8 cellular contexts compared by ENCODE assay signal in genomic region chr6:139376054-139376355, GRCh38.
A peak's percentile ranks its signal among the peaks of the same experiment; 100 is the strongest.
DNase-seq lines count a peak whose midpoint lies in the region; ATAC-seq lines count a peak whose summit lies in the region.

No MANE protein-coding gene starts in this region.

- H3K4me3 Mint-ChIP-seq in stimulated activated naive CD8-positive, alpha-beta T cell treated with anti-CD3 and anti-CD28 coated beads, Interleukin-15, amount 100 ng/mL, for 72 hours = peak overlapping the region; percentile 92 to 96

- H3K4me1 ChIP-seq in HUES48 (ENCODE audit: control insufficient read depth, insufficient read depth, low read length) (peaks cover 21% of the 10 kb centered on the region), iPS-20b (ENCODE audit: insufficient read depth, low read length) (peaks cover 19% of the 10 kb centered on the region)

- peak overlapping the region; percentile 89 for H3K4me3 ChIP-seq in HUES48 (ENCODE audit: low read depth, low read length)
- H3K4me3 ChIP-seq in iPS-20b (ENCODE audit: low read length) = peak overlapping the region; percentile 94

- peaks cover 17% of the 10 kb centered on the region for H3K36me3 ChIP-seq in HUES48 (ENCODE audit: control insufficient read depth, insufficient read depth, low read length)
- H3K36me3 ChIP-seq in iPS-20b (ENCODE audit: insufficient read depth, low read depth, low read length) = peaks cover 26% of the 10 kb centered on the region

- ATAC-seq in stimulated activated naive CD8-positive, alpha-beta T cell treated with anti-CD3 and anti-CD28 coated beads, Interleukin-15, amount 100 ng/mL, for 72 hours = no peak

- H3K27ac ChIP-seq in HUES48 (ENCODE audit: low read depth, low read length) (peak overlapping the region; percentile 96), iPS-20b (ENCODE audit: low read length) (peak overlapping the region; percentile 38)

- no peaks in the 10 kb centered on the region for H3K9me3 ChIP-seq in HUES48 (ENCODE audit: control insufficient read depth, insufficient read depth, low read length)
- no peaks in the 10 kb centered on the region for H3K9me3 ChIP-seq in iPS-20b (ENCODE audit: insufficient read depth, low read depth, low read length)

- no peaks in the 10 kb centered on the region for H3K9me3 Mint-ChIP-seq in stimulated activated naive CD8-positive, alpha-beta T cell treated with anti-CD3 and anti-CD28 coated beads, Interleukin-15, amount 100 ng/mL, for 72 hours

- peak overlapping the region; percentile 89 for H3K9ac ChIP-seq in HUES48 (ENCODE audit: low read depth, low read length)
- H3K9ac ChIP-seq in iPS-20b (ENCODE audit: low read depth, low read length) = peak overlapping the region; percentile 96; the same call in 1 of the 2 replicates

- DNase-seq in AG08396 (ENCODE audit: low spot score) (peak; percentile 33), amniotic epithelial cell (ENCODE audit: low read depth) (peak; percentile 47), NCI-H82 treated with DMSO at 0.1 percent for 48 hours (lab: John Stamatoyannopoulos, UW; ENCODE audit: unreplicated experiment) (no peak), COLO668 (lab: John Stamatoyannopoulos, UW; ENCODE audit: unreplicated experiment) (no peak)
- no peak for DNase-seq in stimulated activated naive CD8-positive, alpha-beta T cell treated with anti-CD3 and anti-CD28 coated beads, Interleukin-15, amount 100 ng/mL, for 72 hours
- no peak for DNase-seq in activated CD4-positive, CD25-positive, alpha-beta regulatory T cell (lab: John Stamatoyannopoulos, UW)

- H3K27ac Mint-ChIP-seq in stimulated activated naive CD8-positive, alpha-beta T cell treated with anti-CD3 and anti-CD28 coated beads, Interleukin-15, amount 100 ng/mL, for 72 hours = peak overlapping the region in 1 of 2 donors; percentile 99

- H3K27me3 ChIP-seq in HUES48 (ENCODE audit: control insufficient read depth, insufficient read depth, low read length) = no peaks in the 10 kb centered on the region
- no peaks in the 10 kb centered on the region for H3K27me3 ChIP-seq in iPS-20b (ENCODE audit: insufficient read depth, low read length)

- H3K27me3 Mint-ChIP-seq in stimulated activated naive CD8-positive, alpha-beta T cell treated with anti-CD3 and anti-CD28 coated beads, Interleukin-15, amount 100 ng/mL, for 72 hours = no peaks in the 10 kb centered on the region

- peaks cover 26% of the 10 kb centered on the region for H3K4me1 Mint-ChIP-seq in stimulated activated naive CD8-positive, alpha-beta T cell treated with anti-CD3 and anti-CD28 coated beads, Interleukin-15, amount 100 ng/mL, for 72 hours

Comparison
In these comparisons a context has a peak if more than half of its experiments do, and no peak if none do; other contexts are left out.
1. DNase-seq: peak in AG08396 (single experiment) and amniotic epithelial cell (single experiment); none in stimulated activated naive CD8-positive, alpha-beta T cell treated with anti-CD3 and anti-CD28 coated beads, Interleukin-15, amount 100 ng/mL, for 72 hours (0 of 2), NCI-H82 treated with DMSO at 0.1 percent for 48 hours (single experiment), activated CD4-positive, CD25-positive, alpha-beta regulatory T cell (0 of 4) and COLO668 (single experiment).